13 cellular contexts compared by ENCODE assay signal in genomic region chr12:127260531-127260930, GRCh38.
"Had no signal": no experiment of that assay in that cellular context is flagged by ENCODE, and none has a peak within 500 bp of the region (broad histone marks: within the 10 kb centered on the region; RNA-seq: fewer than 3 reads in every experiment).

No MANE protein-coding gene starts in this region.

- H3K27ac ChIP-seq: gastrocnemius medialis, heart right ventricle, neural progenitor cell, parathyroid adenoma, thyroid gland had no signal

- H3K4me2 ChIP-seq: neural progenitor cell had no signal

- H3K4me1 ChIP-seq: gastrocnemius medialis, heart right ventricle, neural progenitor cell, parathyroid adenoma, thyroid gland had no signal

- ATAC-seq: esophagus mucosa, gastrocnemius medialis, heart right ventricle, left ventricle myocardium superior had no signal

- H3K4me3 ChIP-seq: gastrocnemius medialis, heart right ventricle, neural progenitor cell, thyroid gland had no signal

- H3K36me3 ChIP-seq: gastrocnemius medialis, heart right ventricle, neural progenitor cell, thyroid gland had no signal

- H3K27me3 ChIP-seq: gastrocnemius medialis, neural progenitor cell, thyroid gland had no signal

- H3K9ac ChIP-seq: neural progenitor cell, parathyroid adenoma had no signal

- H2AFZ ChIP-seq: neural progenitor cell, parathyroid adenoma had no signal

- H3K79me2 ChIP-seq: parathyroid adenoma had no signal

- DNase-seq: activated CD4-positive, alpha-beta T cell treated with anti-CD3 and anti-CD28 coated beads, Interleukin-2, amount 50 U/mL, for 4 hours; activated effector memory CD4-positive, alpha-beta T cell treated with Interleukin-2 at 50 U/mL for 16 hours; activated T-cell treated with anti-CD3 and anti-CD28 coated beads, Interleukin-2, amount 50 U/mL, for 24 hours; amniotic stem cell; gastrocnemius medialis; heart right ventricle; islet precursor cell; left ventricle myocardium superior; small intestine; thyroid gland had no signal

- H3K9me3 ChIP-seq: gastrocnemius medialis, thyroid gland had no signal
